8 cellular contexts compared by ENCODE assay signal in genomic region chr6:42979523-42980177, GRCh38. TPM values are rescaled to one million over a fixed set of nuclear protein-coding genes. Genes with fewer than 3 reads are reported as not detected.
DNase-seq lines count a peak whose midpoint lies in the region; ATAC-seq and TF ChIP-seq lines count a peak whose summit lies in the region.

No MANE protein-coding gene starts in this region.

- peaks cover 33% of the 10 kb centered on the region for H3K79me2 ChIP-seq in hepatocyte

- H3K9me2 ChIP-seq in hepatocyte (replicated peaks; ENCODE audit: insufficient read depth): no peaks in the 10 kb centered on the region

- peak overlapping the region; percentile 85 for H3K4me2 ChIP-seq in hepatocyte

- peak overlapping the region; percentile 90 to 93 for H3K27ac Mint-ChIP-seq in activated naive CD4-positive, alpha-beta T cell treated with anti-CD3 and anti-CD28 coated beads, Interleukin-2, amount 50 U/mL, for 72 hours

- no peaks in the 10 kb centered on the region for H3K27me3 ChIP-seq in hepatocyte

- H3K4me3 ChIP-seq in hepatocyte (peak overlapping the region; percentile 95), skin epidermis (peak overlapping the region; percentile 91 to 99 (median 96))

- H3K36me3 ChIP-seq in hepatocyte (replicated peaks; ENCODE audit: insufficient read depth, low read depth): no peaks in the 10 kb centered on the region

- WGBS in hepatocyte (ENCODE audit: low lambda C conversion rate, missing lambda C conversion rate): 63% methylated on average over 9 of the region's 9 CpGs

- no peaks in the 10 kb centered on the region for H3K9me3 Mint-ChIP-seq in activated naive CD4-positive, alpha-beta T cell treated with anti-CD3 and anti-CD28 coated beads, Interleukin-2, amount 50 U/mL, for 72 hours

- H3K36me3 Mint-ChIP-seq in activated naive CD4-positive, alpha-beta T cell treated with anti-CD3 and anti-CD28 coated beads, Interleukin-2, amount 50 U/mL, for 72 hours: peaks cover 11 to 16% of the 10 kb centered on the region in 2 donors

- no peaks in the 10 kb centered on the region for H3K9me3 ChIP-seq in hepatocyte (ENCODE audit: low read depth)

- peak; percentile 53 for DNase-seq in Daoy (ENCODE audit: low read depth)
- peak; percentile 48 for DNase-seq in HT1080 (ENCODE audit: low read depth)
- no peak for DNase-seq in activated naive CD4-positive, alpha-beta T cell treated with anti-CD3 and anti-CD28 coated beads, Interleukin-2, amount 50 U/mL, for 72 hours (ENCODE audit: low spot score in 2 of 2)
- peak; percentile 30 for DNase-seq in hepatocyte (ENCODE audit: low spot score)
- DNase-seq in stimulated activated CD4-positive, alpha-beta T cell treated with anti-CD3 and anti-CD28 coated beads, Interleukin-12 subunit alpha, Interleukin-12 subunit beta, amount 100 ng/mL, for 4 hours: no peak
- DNase-seq in NCI-H2029 treated with DMSO at 0.1 percent for 48 hours (lab: John Stamatoyannopoulos, UW): no peak
- no peak for DNase-seq in ureter (ENCODE audit: low spot score)

- peak overlapping the region; percentile 91 for H2AFZ ChIP-seq in hepatocyte

- no peaks in the 10 kb centered on the region for H4K20me1 ChIP-seq in hepatocyte (ENCODE audit: insufficient read depth, poor library complexity, severe bottlenecking)

- peaks cover 15% of the 10 kb centered on the region for H3K4me1 ChIP-seq in hepatocyte (ENCODE audit: insufficient read depth)

- ATAC-seq in activated naive CD4-positive, alpha-beta T cell treated with anti-CD3 and anti-CD28 coated beads, Interleukin-2, amount 50 U/mL, for 72 hours: peak; percentile 34 to 50

- TF ChIP-seq CTCF in hepatocyte (IDR thresholded peaks at IDR 0.05; ENCODE audit: poor library complexity): no peak

- H3K27ac ChIP-seq in hepatocyte: peak overlapping the region; percentile 97
- peak overlapping the region in 20 of 21 experiments; percentile 89 to 99 (median 93) for H3K27ac ChIP-seq in skin epidermis

RNA-seq across cellular contexts. Expression of gene PEX6, which starts 0.7 kb away (rescaled TPM):
- total RNA-seq in Daoy (2014; rRNA removed; shearing (Covaris generic)): 74.1 and 88.3 TPM in 2 replicates
- 21.2 and 25.4 TPM in 2 replicates for total RNA-seq in HT1080 (2014; rRNA removed; shearing (Covaris generic))
- polyA plus RNA-seq in HT1080 (2015; cell fraction: cytosol; rRNA removed): 11.2 and 14.0 TPM in 2 replicates
- polyA plus RNA-seq in HT1080 (2015; cell fraction: nucleus; rRNA removed): 29.8 and 33.0 TPM in 2 replicates
- total RNA-seq in activated naive CD4-positive, alpha-beta T cell treated with anti-CD3 and anti-CD28 coated beads, Interleukin-2, amount 50 U/mL, for 72 hours: 10 to 100 TPM in 1 of 2 donors, 1 to 10 TPM in 1; 7.9 to 13.8 TPM
- total RNA-seq in hepatocyte (32.4 and 39.4 TPM in 2 replicates), ureter (23.0 TPM)
- polyA plus RNA-seq in hepatocyte: 36.0 and 46.1 TPM in 2 replicates

RNA-seq across cellular contexts. Expression of gene PPP2R5D, which starts 4.7 kb away (rescaled TPM):
- total RNA-seq in Daoy (2014; rRNA removed; shearing (Covaris generic)): 63.0 and 73.4 TPM in 2 replicates
- total RNA-seq in HT1080 (2014; rRNA removed; shearing (Covaris generic)): 37.2 and 43.5 TPM in 2 replicates
- 36.1 and 36.3 TPM in 2 replicates for polyA plus RNA-seq in HT1080 (2015; cell fraction: cytosol; rRNA removed)
- 35.4 and 40.9 TPM in 2 replicates for polyA plus RNA-seq in HT1080 (2015; cell fraction: nucleus; rRNA removed)
- 10 to 100 TPM; 53.0 to 96.0 TPM for total RNA-seq in activated naive CD4-positive, alpha-beta T cell treated with anti-CD3 and anti-CD28 coated beads, Interleukin-2, amount 50 U/mL, for 72 hours
- total RNA-seq in hepatocyte (35.2 and 40.2 TPM in 2 replicates), ureter (24.7 TPM)
- 28.3 and 30.8 TPM in 2 replicates for polyA plus RNA-seq in hepatocyte

RNA-seq across cellular contexts. Expression of gene GNMT, which starts 19.1 kb away (rescaled TPM):
- 1.5 TPM in 1 of 2 replicates, not detected in the other for total RNA-seq in Daoy (2014; rRNA removed; shearing (Covaris generic))
- total RNA-seq in HT1080 (2014; rRNA removed; shearing (Covaris generic)): not detected in 2 replicates
- polyA plus RNA-seq in HT1080 (2015; cell fraction: cytosol; rRNA removed): not detected in 2 replicates
- polyA plus RNA-seq in HT1080 (2015; cell fraction: nucleus; rRNA removed): 0.38 TPM in 1 of 2 replicates, not detected in the other
- 1 to 10 TPM in 1 of 2 donors, under 1 TPM in 1; 0.54 to 1.0 TPM for total RNA-seq in activated naive CD4-positive, alpha-beta T cell treated with anti-CD3 and anti-CD28 coated beads, Interleukin-2, amount 50 U/mL, for 72 hours
- total RNA-seq in hepatocyte (4.4 and 6.5 TPM in 2 replicates), ureter (0.73 TPM)
- polyA plus RNA-seq in hepatocyte: 10.4 and 16.2 TPM in 2 replicates

RNA-seq across cellular contexts. Expression of gene MEA1, which starts 34.1 kb away (rescaled TPM):
- total RNA-seq in Daoy (2014; rRNA removed; shearing (Covaris generic)): 149 and 167 TPM in 2 replicates
- 98.7 and 127 TPM in 2 replicates for total RNA-seq in HT1080 (2014; rRNA removed; shearing (Covaris generic))
- 94.8 and 112 TPM in 2 replicates for polyA plus RNA-seq in HT1080 (2015; cell fraction: cytosol; rRNA removed)
- polyA plus RNA-seq in HT1080 (2015; cell fraction: nucleus; rRNA removed): 32.2 and 32.9 TPM in 2 replicates
- total RNA-seq in activated naive CD4-positive, alpha-beta T cell treated with anti-CD3 and anti-CD28 coated beads, Interleukin-2, amount 50 U/mL, for 72 hours: 10 to 100 TPM; 79.4 to 83.6 TPM
- 72.9 and 73.3 TPM in 2 replicates for total RNA-seq in hepatocyte
- polyA plus RNA-seq in hepatocyte: 117 and 127 TPM in 2 replicates
- total RNA-seq in ureter: 71.2 TPM

RNA-seq across cellular contexts. Expression of gene KLHDC3, which starts 34.4 kb away (rescaled TPM):
- total RNA-seq in Daoy (2014; rRNA removed; shearing (Covaris generic)): 80.9 and 93.8 TPM in 2 replicates
- total RNA-seq in HT1080 (2014; rRNA removed; shearing (Covaris generic)): 119 and 133 TPM in 2 replicates
- 90.4 and 91.2 TPM in 2 replicates for polyA plus RNA-seq in HT1080 (2015; cell fraction: cytosol; rRNA removed)
- polyA plus RNA-seq in HT1080 (2015; cell fraction: nucleus; rRNA removed): 55.7 and 57.5 TPM in 2 replicates
- total RNA-seq in activated naive CD4-positive, alpha-beta T cell treated with anti-CD3 and anti-CD28 coated beads, Interleukin-2, amount 50 U/mL, for 72 hours: 10 to 100 TPM; 67.7 to 74.0 TPM
- 75.5 and 90.5 TPM in 2 replicates for total RNA-seq in hepatocyte
- polyA plus RNA-seq in hepatocyte: 92.0 and 99.5 TPM in 2 replicates
- 40.3 TPM for total RNA-seq in ureter

Comparison
In these comparisons a context has a peak if more than half of its experiments do, and no peak if none do; other contexts are left out.
1. DNase-seq: peak in Daoy (single experiment), HT1080 (single experiment) and hepatocyte (single experiment); none in activated naive CD4-positive, alpha-beta T cell treated with anti-CD3 and anti-CD28 coated beads, Interleukin-2, amount 50 U/mL, for 72 hours (0 of 2), stimulated activated CD4-positive, alpha-beta T cell treated with anti-CD3 and anti-CD28 coated beads, Interleukin-12 subunit alpha, Interleukin-12 subunit beta, amount 100 ng/mL, for 4 hours (single experiment), NCI-H2029 treated with DMSO at 0.1 percent for 48 hours (single experiment) and ureter (single experiment).